In the genomic region with DNA sequence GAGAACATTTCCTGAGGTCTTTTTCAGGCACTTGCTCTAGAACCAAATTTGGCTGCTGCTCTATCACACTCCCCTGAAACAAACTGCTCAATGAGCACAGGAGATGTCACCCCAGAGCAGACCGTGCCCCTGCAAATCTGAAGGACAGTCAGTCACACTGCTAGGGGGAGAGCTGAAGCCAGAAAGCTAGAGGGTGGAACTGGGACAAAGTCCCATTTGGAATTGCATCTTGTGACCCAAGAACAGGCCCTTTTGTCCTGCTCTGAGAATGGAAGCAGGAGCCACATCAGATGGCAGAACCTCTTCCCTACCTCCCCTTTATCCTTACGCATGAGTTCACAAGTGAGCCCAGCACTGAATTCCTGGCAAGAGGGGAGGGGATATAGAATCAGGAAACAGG, we compare ENCODE assay signal across 19 cellular contexts.
"Had no signal": no experiment of that assay in that cellular context is flagged by ENCODE, and none has a peak within 500 bp of the region (broad histone marks: within the 10 kb centered on the region; RNA-seq: fewer than 3 reads in every experiment).

No MANE protein-coding gene starts in this region.

- DNase-seq: erythroblast; foreskin keratinocyte; mammary epithelial cell; posterior cingulate gyrus; sigmoid colon; stimulated activated CD4-positive, alpha-beta T cell treated with anti-CD3 and anti-CD28 coated beads, Interleukin-12 subunit alpha, Interleukin-12 subunit beta, amount 100 ng/mL, for 4 hours; stimulated activated CD4-positive, alpha-beta T cell treated with anti-CD3 and anti-CD28 coated beads, Interleukin-2, amount 100 ng/mL, for 48 hours; stimulated activated CD8-positive, alpha-beta memory T cell treated with anti-CD3 and anti-CD28 coated beads, Interleukin-4, amount 100 ng/mL, for 48 hours; stimulated activated naive CD8-positive, alpha-beta T cell treated with anti-CD3 and anti-CD28 coated beads, Interleukin-15, Interleukin-2, amounts not matched to agents 100 U/mL and 50 U/mL, for 24 hours; upper lobe of right lung had no signal

- H3K4me3 Mint-ChIP-seq: central memory CD8-positive, alpha-beta T cell; dendritic cell treated with granulocyte-macrophage colony-stimulating factor and Interleukin-4, amounts not matched to agents 40 ng/mL and 50 ng/mL, for 4 days; natural killer cell treated with Interleukin-12 subunit alpha and Interleukin-12 subunit beta and Interleukin-15 and Interleukin-18, amount 100 ng/mL, for 72 hours; stimulated activated effector memory CD8-positive, alpha-beta T cell treated with anti-CD3 and anti-CD28 coated beads, Interleukin-12 subunit alpha, Interleukin-12 subunit beta, amount 100 ng/mL, for 72 hours had no signal

- ATAC-seq: foreskin keratinocyte; left lobe of liver; natural killer cell treated with Interleukin-12 subunit alpha and Interleukin-12 subunit beta and Interleukin-15 and Interleukin-18, amount 100 ng/mL, for 72 hours; stimulated activated effector memory CD8-positive, alpha-beta T cell treated with anti-CD3 and anti-CD28 coated beads, Interleukin-12 subunit alpha, Interleukin-12 subunit beta, amount 100 ng/mL, for 72 hours; stimulated activated naive CD8-positive, alpha-beta T cell treated with anti-CD3 and anti-CD28 coated beads, Interleukin-15, Interleukin-2, amounts not matched to agents 100 U/mL and 50 U/mL, for 24 hours; upper lobe of right lung had no signal

- H3K4me1 ChIP-seq: foreskin keratinocyte, right atrium auricular region, sigmoid colon, tibial nerve, upper lobe of right lung had no signal

- H3K27me3 ChIP-seq: foreskin keratinocyte, right atrium auricular region, sigmoid colon, tibial nerve, upper lobe of right lung had no signal

- H3K27me3 Mint-ChIP-seq: central memory CD8-positive, alpha-beta T cell; dendritic cell treated with granulocyte-macrophage colony-stimulating factor and Interleukin-4, amounts not matched to agents 40 ng/mL and 50 ng/mL, for 4 days; natural killer cell treated with Interleukin-12 subunit alpha and Interleukin-12 subunit beta and Interleukin-15 and Interleukin-18, amount 100 ng/mL, for 72 hours had no signal

- H3K9me3 Mint-ChIP-seq: central memory CD8-positive, alpha-beta T cell; dendritic cell treated with granulocyte-macrophage colony-stimulating factor and Interleukin-4, amounts not matched to agents 40 ng/mL and 50 ng/mL, for 4 days; natural killer cell treated with Interleukin-12 subunit alpha and Interleukin-12 subunit beta and Interleukin-15 and Interleukin-18, amount 100 ng/mL, for 72 hours; stimulated activated effector memory CD8-positive, alpha-beta T cell treated with anti-CD3 and anti-CD28 coated beads, Interleukin-12 subunit alpha, Interleukin-12 subunit beta, amount 100 ng/mL, for 72 hours had no signal

- H3K27ac ChIP-seq: foreskin keratinocyte, neutrophil, right atrium auricular region, sigmoid colon, skin epidermis, tibial nerve, upper lobe of right lung had no signal

- H3K4me1 Mint-ChIP-seq: central memory CD8-positive, alpha-beta T cell; stimulated activated effector memory CD8-positive, alpha-beta T cell treated with anti-CD3 and anti-CD28 coated beads, Interleukin-12 subunit alpha, Interleukin-12 subunit beta, amount 100 ng/mL, for 72 hours had no signal

- H3K9me3 ChIP-seq: neutrophil, right atrium auricular region, sigmoid colon, tibial nerve, upper lobe of right lung had no signal

- H3K27ac Mint-ChIP-seq: dendritic cell treated with granulocyte-macrophage colony-stimulating factor and Interleukin-4, amounts not matched to agents 40 ng/mL and 50 ng/mL, for 4 days; natural killer cell treated with Interleukin-12 subunit alpha and Interleukin-12 subunit beta and Interleukin-15 and Interleukin-18, amount 100 ng/mL, for 72 hours had no signal

- H3K36me3 ChIP-seq: neutrophil, right atrium auricular region, sigmoid colon, tibial nerve, upper lobe of right lung had no signal

- H3K4me3 ChIP-seq: right atrium auricular region, sigmoid colon, skin epidermis, tibial nerve, upper lobe of right lung had no signal
